Comparison of ENCODE assay signal across 8 cellular contexts in the genomic region with DNA sequence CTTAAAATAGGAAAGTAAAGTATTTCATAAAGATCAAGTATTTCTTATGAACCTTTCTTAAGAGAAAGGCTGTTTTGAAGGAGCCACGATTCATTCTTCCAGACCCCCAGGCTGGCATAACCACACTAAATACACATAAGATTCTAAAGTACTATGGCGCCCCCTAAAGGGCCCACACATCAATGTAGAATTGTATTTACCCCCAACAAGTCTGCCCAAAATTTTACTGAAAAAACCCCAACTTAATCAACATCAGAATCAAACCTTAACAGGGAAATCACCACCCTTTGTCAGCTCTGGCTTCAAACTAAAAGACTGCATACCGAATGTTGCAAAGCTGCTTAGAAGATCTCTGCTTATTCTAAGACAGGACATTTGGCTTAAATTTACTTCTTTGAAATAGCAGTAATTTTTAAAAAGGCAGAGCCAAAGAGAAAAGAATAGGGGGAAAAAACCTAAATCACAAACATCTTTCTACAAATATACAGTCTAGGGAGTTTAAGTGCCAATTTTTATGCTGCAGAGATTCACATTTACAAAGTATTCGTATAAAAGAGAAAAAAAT. TPM values are rescaled to one million over a fixed set of nuclear protein-coding genes. Genes with fewer than 3 reads are reported as not detected.
DNase-seq lines count a peak whose midpoint lies in the region; ATAC-seq and TF ChIP-seq lines count a peak whose summit lies in the region.

No MANE protein-coding gene starts in this region.

- DNase-seq in DMS53 (lab: John Stamatoyannopoulos, UW) (peak; percentile 74), RWPE2 (ENCODE audit: low spot score) (no peak), midbrain (lab: John Stamatoyannopoulos, UW) (peak; percentile 35), mesothelial cell of epicardium (ENCODE audit: low spot score in 2 of 2, unreplicated experiment in 2 of 2) (no peak)
- DNase-seq in central memory CD4-positive, alpha-beta T cell: peak; percentile 32

- H3K9me3 ChIP-seq in RWPE2 (ENCODE audit: severe bottlenecking): no peaks in the 10 kb centered on the region

- H3K4me1 Mint-ChIP-seq in mesothelial cell of epicardium: peaks cover 11% of the 10 kb centered on the region

- H3K36me3 Mint-ChIP-seq in mesothelial cell of epicardium: peaks cover 44% of the 10 kb centered on the region

- H3K4me3 Mint-ChIP-seq in mesothelial cell of epicardium: no peak overlapping the region

- peaks cover 92% of the 10 kb centered on the region for H3K36me3 ChIP-seq in RWPE2 (ENCODE audit: low read depth)

- ATAC-seq in HG03432 (IDR thresholded peaks at IDR 0.05; ENCODE audit: unreplicated experiment) (peak; percentile 45), RWPE2 (ENCODE audit: low read depth) (no peak), HG03045 (IDR thresholded peaks at IDR 0.05; ENCODE audit: unreplicated experiment) (no peak), HG03469 (IDR thresholded peaks at IDR 0.05; ENCODE audit: unreplicated experiment) (no peak)

- H3K27ac Mint-ChIP-seq in mesothelial cell of epicardium: no peak overlapping the region

- H3K9me3 Mint-ChIP-seq in mesothelial cell of epicardium: no peaks in the 10 kb centered on the region

- no peaks in the 10 kb centered on the region for H3K27me3 Mint-ChIP-seq in mesothelial cell of epicardium (ENCODE audit: low read depth)

- no peak overlapping the region for H3K4me3 ChIP-seq in RWPE2 (ENCODE audit: severe bottlenecking)

- H3K27me3 ChIP-seq in RWPE2 (ENCODE audit: insufficient read depth, poor library complexity, severe bottlenecking): no peaks in the 10 kb centered on the region

- H3K4me1 ChIP-seq in RWPE2 (ENCODE audit: insufficient read depth, poor library complexity, severe bottlenecking): peaks cover 10% of the 10 kb centered on the region

- no peak overlapping the region for H3K27ac ChIP-seq in RWPE2 (ENCODE audit: poor library complexity, severe bottlenecking)

- TF ChIP-seq CTCF in RWPE2 (IDR thresholded peaks at IDR 0.05; ENCODE audit: poor library complexity, severe bottlenecking) (peak; percentile 42), mesothelial cell of epicardium (IDR thresholded peaks at IDR 0.05; ENCODE audit: unreplicated experiment) (no peak)

RNA-seq across cellular contexts. Expression of gene BCL2, which starts 20.4 kb away (rescaled TPM):
- total RNA-seq in mesothelial cell of epicardium: 8.4 to 9.3 TPM (median 8.5 TPM) in 3 replicates

RNA-seq across cellular contexts. Expression of gene KDSR, which starts 27.0 kb away (rescaled TPM):
- 47.0 to 52.8 TPM (median 52.3 TPM) in 3 replicates for total RNA-seq in mesothelial cell of epicardium

Comparison
In these comparisons a context has a peak if more than half of its experiments do, and no peak if none do; other contexts are left out.
1. DNase-seq: peak in DMS53 (single experiment), central memory CD4-positive, alpha-beta T cell (single experiment) and midbrain (single experiment); none in RWPE2 (single experiment) and mesothelial cell of epicardium (0 of 2).